ENCODE assay signal across 9 cellular contexts in genomic region chr22:42300286-42301071, GRCh38. TPM values are rescaled to one million over a fixed set of nuclear protein-coding genes. Genes with fewer than 3 reads are reported as not detected.
DNase-seq lines count a peak whose midpoint lies in the region; ATAC-seq, FAIRE-seq and TF ChIP-seq lines count a peak whose summit lies in the region.
"Had no signal": no experiment of that assay in that cellular context is flagged by ENCODE, and none has a peak within 500 bp of the region (broad histone marks: within the 10 kb centered on the region; RNA-seq: fewer than 3 reads in every experiment).

No MANE protein-coding gene starts in this region.

- TF ChIP-seq RAD21 in H1 (IDR thresholded peaks at IDR 0.05 in 1 of 2, conservative IDR thresholded peaks at IDR 0.05 in 1 of 2; ENCODE audit: low read depth in 2 of 2, low read length in 2 of 2), result no peak

- H3K18ac ChIP-seq in H1 (ENCODE audit: extremely low read depth, low read length), result peak overlapping the region; percentile 87; the same call in 1 of the 2 replicates

- no peak overlapping the region for H4K5ac ChIP-seq in H1 (ENCODE audit: insufficient read length, low read depth, low read length)

- no peak overlapping the region for H3K23ac ChIP-seq in H1 (ENCODE audit: insufficient read length)

- H3K9ac ChIP-seq in H1 (replicated peaks in 1 of 4; ENCODE audit: extremely low read depth in 1 of 4, low read depth in 3 of 4, low read length in 3 of 4), result no peak overlapping the region
- H3K9ac ChIP-seq: parathyroid adenoma had no signal

- H3K4ac ChIP-seq in H1 (replicated peaks; ENCODE audit: insufficient read length, low read depth, low read length), result peak overlapping the region; percentile 71

- no peak overlapping the region for H2AFZ ChIP-seq in H1 (ENCODE audit: low read length)
- H2AFZ ChIP-seq: parathyroid adenoma had no signal

- peak overlapping the region; percentile 75 for H2BK20ac ChIP-seq in H1 (ENCODE audit: low read length)

- POLR2A ChIA-PET in HEK293 (lab: Yijun Ruan, JAX), result interaction anchor here (0.6 kb wide), 1 partner anchor 64 kb away, joined by 4 read pairs; no protein-coding TSS in a partner anchor
- POLR2A ChIA-PET in H1 (lab: Charles Lee; ENCODE audit: partially characterized antibody), result interaction anchor here (0.6 to 1.2 kb wide), 3 partner anchors 31 to 124 kb away, joined by 3 read pairs; no protein-coding TSS in a partner anchor

- peaks cover 0 to 9% (median 6%) of the 10 kb centered on the region in 4 experiments; a peak in 5 of 7 replicates for H3K27me3 ChIP-seq in H1 (replicated peaks in 1 of 4; ENCODE audit: control insufficient read depth in 3 of 4, extremely low read depth in 1 of 4, insufficient read depth in 3 of 4, low read length in 3 of 4)

- peak overlapping the region; percentile 86 for H4K91ac ChIP-seq in H1 (replicated peaks; ENCODE audit: insufficient read length, low read length)

- peaks cover 5% of the 10 kb centered on the region for H3K4me1 ChIP-seq in HEK293 (ENCODE audit: control insufficient read depth, insufficient read depth, low read length)
- H3K4me1 ChIP-seq in H1 (replicated peaks in 1 of 4; ENCODE audit: control insufficient read depth in 3 of 4, insufficient read depth in 4 of 4, low read length in 3 of 4), result peaks cover 10 to 60% (median 44%) of the 10 kb centered on the region in 4 experiments

- peak overlapping the region; percentile 98; the same call in 1 of the 2 replicates for H2BK12ac ChIP-seq in H1 (ENCODE audit: low read depth, low read length)

- CTCF ChIA-PET in HEK293 (lab: Yijun Ruan, JAX) (interaction anchor here (0.7 kb wide), 1 partner anchor 130 kb away, joined by 3 read pairs; no protein-coding TSS in a partner anchor), H1 (lab: Charles Lee; ENCODE audit: partially characterized antibody) (interaction anchor here (0.8 to 0.9 kb wide), 2 partner anchors 9 to 38 kb away, joined by 3 read pairs; no protein-coding TSS in a partner anchor)

- H3K36me3 ChIP-seq in HEK293 (ENCODE audit: control insufficient read depth in 2 of 2, insufficient read depth in 1 of 2, low read length in 2 of 2) (no peaks in the 10 kb centered on the region), H1 (ENCODE audit: control insufficient read depth in 2 of 4, insufficient read depth in 4 of 4, low read length in 3 of 4) (no peaks in the 10 kb centered on the region)

- 0 out of 2 replicates have a peak overlapping the region, but pooled peaks have one; percentile 53 for H2AK5ac ChIP-seq in H1 (ENCODE audit: low read depth, low read length)

- TF ChIP-seq EP300 in H1 (IDR thresholded peaks at IDR 0.05; ENCODE audit: borderline replicate concordance in 1 of 2, low read depth in 2 of 2, low read length in 2 of 2), result no peak

- peaks cover 4 to 6% of the 10 kb centered on the region in 2 experiments for H4K20me1 ChIP-seq in H1 (replicated peaks in 1 of 2; ENCODE audit: control insufficient read depth in 1 of 2, insufficient read depth in 2 of 2, low read length in 2 of 2)

- TF ChIP-seq CTCF in HEK293 (tag by site-specific recombination; IDR thresholded peaks at IDR 0.05) (no peak), H1 (IDR thresholded peaks at IDR 0.05; ENCODE audit: control extremely low read depth in 1 of 3, insufficient read depth in 1 of 3, low read depth in 1 of 3, low read length in 3 of 3) (no peak)

- DNase-seq in ACHN (peak; percentile 15), T-helper 2 cell (peak in 3 of 5 experiments; percentile 8 to 56 (median 22)), H1 (ENCODE audit: low read depth in 1 of 2, low spot score in 2 of 2) (no peak), NCI-H345 (lab: John Stamatoyannopoulos, UW) (no peak), NCI-H2029 treated with DMSO at 0.1 percent for 48 hours (lab: John Stamatoyannopoulos, UW) (no peak)
- peak; percentile 23 to 47 (median 32) for DNase-seq in stimulated activated naive CD4-positive, alpha-beta T cell (lab: John Stamatoyannopoulos, UW)

- in situ Hi-C loops in ACHN (cut with HindIII; ENCODE audit: low pct_ligation_motif_present, low pct_unique_long_range_greater_than_20kb, low sequenced_read_pairs), result no loop called here

- no peak overlapping the region for H3K14ac ChIP-seq in H1 (ENCODE audit: insufficient read length)

- H2BK120ac ChIP-seq in H1 (replicated peaks; ENCODE audit: low read depth, low read length), result peak overlapping the region; percentile 75

- no peak overlapping the region for H3K4me3 ChIP-seq in HEK293 (ENCODE audit: low read depth, low read length)
- peak overlapping the region in 3 of 4 experiments; percentile 29 to 52 (median 45); a peak in 4 of 8 replicates for H3K4me3 ChIP-seq in H1 (ENCODE audit: extremely low read depth in 1 of 4, insufficient read depth in 2 of 4, low read depth in 3 of 4, low read length in 4 of 4)

- peak overlapping the region; percentile 20 for H4K8ac ChIP-seq in H1 (ENCODE audit: extremely low read depth, insufficient read depth, low read length)

- no peak overlapping the region for H3K27ac ChIP-seq in HEK293 (ENCODE audit: extremely low read depth, low read depth, low read length)
- no peak overlapping the region; the same call in 1 of the 2 replicates for H3K27ac ChIP-seq in H1 (ENCODE audit: low read depth, low read length)
- H3K27ac ChIP-seq: parathyroid adenoma had no signal

- H2BK15ac ChIP-seq in H1 (ENCODE audit: low read length), result peak overlapping the region; percentile 98

- H3K23me2 ChIP-seq in H1 (ENCODE audit: low read depth, low read length), result peaks cover 5% of the 10 kb centered on the region; the same call in 1 of the 2 replicates

- ATAC-seq in GM21529 (IDR thresholded peaks at IDR 0.05; ENCODE audit: unreplicated experiment), result no peak

- no peaks in the 10 kb centered on the region for H3K79me2 ChIP-seq in H1 (ENCODE audit: control insufficient read depth in 1 of 2, insufficient read depth in 2 of 2, low read length in 2 of 2)
- H3K79me2 ChIP-seq: parathyroid adenoma had no signal

- H3K56ac ChIP-seq in H1 (replicated peaks; ENCODE audit: insufficient read length, low read depth, low read length), result no peak overlapping the region

- 33% methylated on average over 10 of the region's 10 CpGs; no CpG with 5 or more reads in 1 of the 2 experiments for WGBS in H1 (ENCODE audit: extremely low coverage in 1 of 2, insufficient coverage in 1 of 2, insufficient read length in 1 of 2, insufficient replicate concordance in 2 of 2, low coverage in 1 of 2, low lambda C conversion rate in 2 of 2, missing lambda C conversion rate in 1 of 2), 2 experiments

- peak overlapping the region; percentile 97; the same call in 1 of the 2 replicates for H2BK5ac ChIP-seq in H1 (ENCODE audit: low read depth, low read length)

- peak overlapping the region; percentile 51 to 69 for H3K4me2 ChIP-seq in H1 (ENCODE audit: insufficient read depth in 1 of 2, low read depth in 2 of 2, low read length in 2 of 2)

- no peak for FAIRE-seq in H1 (lab: Jason Lieb, UNC)

- TF ChIP-seq POLR2A in H1 (IDR thresholded peaks at IDR 0.05; ENCODE audit: control extremely low read depth in 1 of 2, low read depth in 2 of 2, low read length in 2 of 2), result no peak

- no peaks in the 10 kb centered on the region for H3K79me1 ChIP-seq in H1 (ENCODE audit: low read depth, low read length)

- H3K9me3 ChIP-seq in HEK293 (ENCODE audit: control insufficient read depth, insufficient read depth, low read depth, low read length), result no peaks in the 10 kb centered on the region
- no peaks in the 10 kb centered on the region for H3K9me3 ChIP-seq in H1 (ENCODE audit: insufficient read depth in 2 of 2, low read depth in 1 of 2, low read length in 1 of 2)

TF ChIP-seq in HEK293, 187 proteins besides CTCF, POLR2A, EP300 and RAD21 (continues in another document):
- TF ChIP-seq ZNF302 (tag by site-specific recombination; IDR thresholded peaks at IDR 0.05; ENCODE audit: low read depth) (no peak), GLIS1 (tag by site-specific recombination; IDR thresholded peaks at IDR 0.05) (peak; percentile 44; the same call in 1 of the 2 replicates), ATF2 (tag by site-specific recombination; IDR thresholded peaks at IDR 0.05; ENCODE audit: low read depth) (no peak)

TF ChIP-seq in H1, 55 proteins besides CTCF, POLR2A, EP300 and RAD21:
- no peak for TF ChIP-seq JUND (IDR thresholded peaks at IDR 0.05; ENCODE audit: low read length)
- TF ChIP-seq RBBP5 (IDR thresholded peaks at IDR 0.05; ENCODE audit: borderline replicate concordance, low read depth, low read length), result no peak
- no peak for TF ChIP-seq MAFK (IDR thresholded peaks at IDR 0.05; ENCODE audit: low read depth, low read length)
- TF ChIP-seq ASH2L (IDR thresholded peaks at IDR 0.05; ENCODE audit: low read length), result peak; percentile 1

RNA-seq across cellular contexts. Expression of gene TCF20, which starts 30.0 kb away (rescaled TPM):
- 79.8 and 80.4 TPM in 2 replicates for total RNA-seq in H1 (2021; fragmentation: NEBNext Ultra II Directional; extraction: Animal tissue kit (Norgen Biotek cat#: 25700))
- polyA plus RNA-seq in H1 (2011; rRNA removed), result 22.0 and 23.3 TPM in 2 replicates
- 30.3 TPM for polyA plus RNA-seq in H1 (2011; cell fraction: cytosol; rRNA removed)
- 38.0 TPM for polyA plus RNA-seq in H1 (2011; cell fraction: nucleus; rRNA removed)
- polyA plus RNA-seq in H1 (2012, experiment 1 of 2), result 32.2 to 35.2 TPM (median 33.5 TPM) in 4 replicates
- polyA plus RNA-seq in H1 (2012, experiment 2 of 2), result 6.0 TPM
- polyA plus RNA-seq in H1 (2013, experiment 1 of 2), result 23.5 TPM
- 22.7 TPM for polyA plus RNA-seq in H1 (2013, experiment 2 of 2)
- 101 TPM in 2 replicates for polyA minus RNA-seq in H1 (2011; rRNA and poly(A)+ RNA removed)
- polyA minus RNA-seq in H1 (2011; cell fraction: cytosol; rRNA and poly(A)+ RNA removed), result 35.6 TPM
- polyA minus RNA-seq in H1 (2011; cell fraction: nucleus; rRNA and poly(A)+ RNA removed), result 74.0 TPM

Comparison
In these comparisons a context has a peak if more than half of its experiments do, and no peak if none do; other contexts are left out.
1. DNase-seq: peak in ACHN (single experiment), T-helper 2 cell (3 of 5) and stimulated activated naive CD4-positive, alpha-beta T cell (6 of 6); none in H1 (0 of 2), NCI-H345 (single experiment) and NCI-H2029 treated with DMSO at 0.1 percent for 48 hours (single experiment).